Comparison of ENCODE assay signal across 26 cellular contexts in the genomic region with DNA sequence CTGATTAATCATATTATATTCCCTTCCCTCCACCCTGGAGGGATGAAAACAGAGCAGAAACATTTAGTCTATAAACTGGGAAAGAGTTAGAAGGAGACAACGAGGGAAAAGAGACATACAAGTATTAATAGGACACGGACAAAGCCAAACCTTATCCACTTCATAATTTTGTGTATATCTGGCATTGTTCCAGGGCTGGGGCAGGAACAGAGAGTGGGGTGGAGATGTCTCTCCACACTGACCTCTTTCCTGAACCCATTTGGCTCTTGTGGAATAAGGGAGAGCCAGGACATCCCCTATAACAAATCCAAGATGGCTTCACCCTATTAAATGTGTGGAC.
"Had no signal": no experiment of that assay in that cellular context is flagged by ENCODE, and none has a peak within 500 bp of the region (broad histone marks: within the 10 kb centered on the region; RNA-seq: fewer than 3 reads in every experiment).

No MANE protein-coding gene starts in this region.

- H3K27me3 ChIP-seq: ovary, right atrium auricular region, spleen, suprapubic skin had no signal

- H3K9me3 ChIP-seq: left ventricle myocardium inferior, ovary, right atrium auricular region, spleen, suprapubic skin, tibial artery had no signal

- H3K9me3 Mint-ChIP-seq: activated CD4-positive, alpha-beta memory T cell treated with anti-CD3 and anti-CD28 coated beads for 36 hours; activated CD4-positive, alpha-beta T cell treated with anti-CD3 and anti-CD28 coated beads, Interleukin-2, amount 10 ng/mL, durations not matched to agents 24 days and 14 days; activated naive CD4-positive, alpha-beta T cell treated with anti-CD3 and anti-CD28 coated beads, Interleukin-2, amount 10 ng/mL, durations not matched to agents 7 days and 5 days; activated naive CD8-positive, alpha-beta T cell treated with anti-CD3 and anti-CD28 coated beads, Interleukin-2, amount 10 ng/mL, durations not matched to agents 7 days and 5 days; dendritic cell treated with granulocyte-macrophage colony-stimulating factor and Interleukin-4, amounts not matched to agents 40 ng/mL and 50 ng/mL, for 4 days; endodermal cell; immature natural killer cell; nephron progenitor cell; T-helper 2 cell treated with Interferon-gamma antibody and Interleukin-4, amounts not matched to agents 5 μg/mL and 100 μg/mL, for 36 hours had no signal

- H3K4me3 ChIP-seq: left ventricle myocardium inferior, ovary, right atrium auricular region, spleen, suprapubic skin, tibial artery had no signal

- H3K27ac ChIP-seq: left ventricle myocardium inferior, ovary, right atrium auricular region, spleen, suprapubic skin, tibial artery had no signal

- H3K27me3 Mint-ChIP-seq: activated CD4-positive, alpha-beta memory T cell treated with anti-CD3 and anti-CD28 coated beads for 36 hours; activated naive CD4-positive, alpha-beta T cell treated with anti-CD3 and anti-CD28 coated beads, Interleukin-2, amount 10 ng/mL, durations not matched to agents 7 days and 5 days; dendritic cell treated with granulocyte-macrophage colony-stimulating factor and Interleukin-4, amounts not matched to agents 40 ng/mL and 50 ng/mL, for 4 days had no signal

- H3K4me1 ChIP-seq: left ventricle myocardium inferior, right atrium auricular region, tibial artery had no signal

- H3K36me3 ChIP-seq: left ventricle myocardium inferior, ovary, right atrium auricular region, spleen, suprapubic skin, tibial artery had no signal

- H3K4me1 Mint-ChIP-seq: activated CD4-positive, alpha-beta T cell treated with anti-CD3 and anti-CD28 coated beads, Interleukin-2, amount 10 ng/mL, durations not matched to agents 24 days and 14 days had no signal

- H3K36me3 Mint-ChIP-seq: activated CD4-positive, alpha-beta memory T cell treated with anti-CD3 and anti-CD28 coated beads for 36 hours; activated naive CD4-positive, alpha-beta T cell treated with anti-CD3 and anti-CD28 coated beads, Interleukin-2, amount 10 ng/mL, durations not matched to agents 7 days and 5 days; activated naive CD8-positive, alpha-beta T cell treated with anti-CD3 and anti-CD28 coated beads, Interleukin-2, amount 10 ng/mL, durations not matched to agents 7 days and 5 days; immature natural killer cell had no signal

- ATAC-seq: activated CD4-positive, CD25-positive, alpha-beta regulatory T cell treated with anti-CD3 and anti-CD28 coated beads, Interleukin-2, amount 50 U/mL, for 24 hours; esophagus mucosa had no signal

- DNase-seq: activated CD4-positive, alpha-beta memory T cell treated with anti-CD3 and anti-CD28 coated beads for 36 hours; activated CD4-positive, alpha-beta T cell treated with anti-CD3 and anti-CD28 coated beads, Interleukin-2, amount 10 ng/mL, durations not matched to agents 24 days and 14 days; activated CD8-positive, alpha-beta memory T cell treated with anti-CD3 and anti-CD28 coated beads, Interleukin-2, amount 50 U/mL, for 4 hours; activated gamma-delta T cell; activated naive CD4-positive, alpha-beta T cell treated with anti-CD3 and anti-CD28 coated beads, Interleukin-2, amount 10 ng/mL, durations not matched to agents 7 days and 5 days; activated naive CD8-positive, alpha-beta T cell treated with anti-CD3 and anti-CD28 coated beads, Interleukin-2, amount 10 ng/mL, durations not matched to agents 7 days and 5 days; activated T-cell treated with anti-CD3 and anti-CD28 coated beads, Interleukin-2, amount 50 U/mL, for 1 hour; central memory CD4-positive, alpha-beta T cell; endodermal cell; foreskin fibroblast; head of caudate nucleus; hypothalamus; immature natural killer cell; left ventricle myocardium inferior; nephron progenitor cell; ovary; spleen; stimulated activated naive CD4-positive, alpha-beta T cell; T-helper 1 cell; tibial artery had no signal

- H3K27ac Mint-ChIP-seq: activated CD4-positive, alpha-beta memory T cell treated with anti-CD3 and anti-CD28 coated beads for 36 hours; activated CD4-positive, alpha-beta T cell treated with anti-CD3 and anti-CD28 coated beads, Interleukin-2, amount 10 ng/mL, durations not matched to agents 24 days and 14 days; activated naive CD4-positive, alpha-beta T cell treated with anti-CD3 and anti-CD28 coated beads, Interleukin-2, amount 10 ng/mL, durations not matched to agents 7 days and 5 days; activated naive CD8-positive, alpha-beta T cell treated with anti-CD3 and anti-CD28 coated beads, Interleukin-2, amount 10 ng/mL, durations not matched to agents 7 days and 5 days; dendritic cell treated with granulocyte-macrophage colony-stimulating factor and Interleukin-4, amounts not matched to agents 40 ng/mL and 50 ng/mL, for 4 days; endodermal cell; immature natural killer cell; nephron progenitor cell; T-helper 2 cell treated with Interferon-gamma antibody and Interleukin-4, amounts not matched to agents 5 μg/mL and 100 μg/mL, for 36 hours had no signal

- H3K4me3 Mint-ChIP-seq: activated CD4-positive, alpha-beta memory T cell treated with anti-CD3 and anti-CD28 coated beads for 36 hours; activated CD4-positive, alpha-beta T cell treated with anti-CD3 and anti-CD28 coated beads, Interleukin-2, amount 10 ng/mL, durations not matched to agents 24 days and 14 days; activated naive CD4-positive, alpha-beta T cell treated with anti-CD3 and anti-CD28 coated beads, Interleukin-2, amount 10 ng/mL, durations not matched to agents 7 days and 5 days; activated naive CD8-positive, alpha-beta T cell treated with anti-CD3 and anti-CD28 coated beads, Interleukin-2, amount 10 ng/mL, durations not matched to agents 7 days and 5 days; dendritic cell treated with granulocyte-macrophage colony-stimulating factor and Interleukin-4, amounts not matched to agents 40 ng/mL and 50 ng/mL, for 4 days; endodermal cell; immature natural killer cell; nephron progenitor cell; T-helper 2 cell treated with Interferon-gamma antibody and Interleukin-4, amounts not matched to agents 5 μg/mL and 100 μg/mL, for 36 hours had no signal
